ENCODE assay signal across 16 cellular contexts in genomic region chr17:41893384-41893783, GRCh38. TPM values are rescaled to one million over a fixed set of nuclear protein-coding genes. Genes with fewer than 3 reads are reported as not detected.
DNase-seq lines count a peak whose midpoint lies in the region; ATAC-seq, FAIRE-seq and TF ChIP-seq lines count a peak whose summit lies in the region.
"Had no signal": no experiment of that assay in that cellular context is flagged by ENCODE, and none has a peak within 500 bp of the region (broad histone marks: within the 10 kb centered on the region; RNA-seq: fewer than 3 reads in every experiment).

No MANE protein-coding gene starts in this region.

- H4K20me1 ChIP-seq in OCI-LY7 (ENCODE audit: insufficient read depth, low read length) (no peaks in the 10 kb centered on the region), K562 (replicated peaks; ENCODE audit: control insufficient read depth, insufficient read depth, low read length) (no peaks in the 10 kb centered on the region), neural progenitor cell (ENCODE audit: low read depth) (peaks cover 8% of the 10 kb centered on the region)

- no peaks in the 10 kb centered on the region for H3K9me2 ChIP-seq in OCI-LY7 (ENCODE audit: insufficient read depth, low read length)

- H3K9ac ChIP-seq in K562 (ENCODE audit: insufficient read depth in 1 of 2, low read depth in 2 of 2, low read length in 2 of 2) (no peak overlapping the region), neural progenitor cell (no peak overlapping the region)

- no peak overlapping the region for H3K27ac Mint-ChIP-seq in neural progenitor cell
- H3K27ac Mint-ChIP-seq: CD4-positive, alpha-beta memory T cell; IgD-negative memory B cell had no signal

- ATAC-seq in K562 = no peak
- no peak for ATAC-seq in HG02642 (IDR thresholded peaks at IDR 0.05; ENCODE audit: poor library complexity, unreplicated experiment)
- ATAC-seq in GM18861 (IDR thresholded peaks at IDR 0.05; ENCODE audit: unreplicated experiment) = no peak
- ATAC-seq: HCT116 had no signal

- H3K4me3 ChIP-seq in OCI-LY7 (ENCODE audit: low read depth, low read length, poor library complexity, severe bottlenecking) (no peak overlapping the region), K562 (no peak overlapping the region), neural progenitor cell (no peak overlapping the region)

- DNase-seq in GM12891 (ENCODE audit: insufficient read length, low spot score) (no peak), OCI-LY7 (ENCODE audit: low spot score) (no peak), K562 (ENCODE audit: extremely low read depth in 1 of 4, low spot score in 3 of 4) (no peak), neural progenitor cell (ENCODE audit: low spot score) (no peak)
- DNase-seq: BE2C; CD4-positive, alpha-beta memory T cell; DND-41; GDM1 had no signal

- H3K27me3 ChIP-seq in K562 (ENCODE audit: control insufficient read depth in 2 of 2, insufficient read depth in 2 of 2, low read length in 2 of 2) = no peaks in the 10 kb centered on the region
- H3K27me3 ChIP-seq in neural progenitor cell = no peaks in the 10 kb centered on the region
- H3K27me3 ChIP-seq: BE2C had no signal

- FAIRE-seq in GM12891 (lab: Jason Lieb, UNC) (peak; percentile 45), K562 (lab: Jason Lieb, UNC) (no peak)
- FAIRE-seq: A204.1, D721Med had no signal

- no peak overlapping the region for H3K27ac ChIP-seq in OCI-LY7 (ENCODE audit: low read depth, low read length, poor library complexity, severe bottlenecking)
- no peak overlapping the region for H3K27ac ChIP-seq in K562 (ENCODE audit: extremely low read depth, low read depth, low read length)
- no peak overlapping the region for H3K27ac ChIP-seq in neural progenitor cell
- H3K27ac ChIP-seq: C4-2B had no signal

- H3K4me1 Mint-ChIP-seq in neural progenitor cell = peaks cover 10% of the 10 kb centered on the region

- 71% methylated on average over 3 of the region's 3 CpGs for WGBS in K562 (ENCODE audit: insufficient coverage, low coverage, missing lambda C conversion rate)

- in situ Hi-C loops in K562 (cut with MboI) = no loop called here

- no peak for TF ChIP-seq RAD21 in K562 (CRISPR knock-in tag; conservative IDR thresholded peaks at IDR 0.05 in 1 of 2, IDR thresholded peaks at IDR 0.05 in 1 of 2)

- TF ChIP-seq EP300 in K562 (IDR thresholded peaks at IDR 0.05; ENCODE audit: low read length) = no peak

- H3K4me1 ChIP-seq in OCI-LY7 (ENCODE audit: insufficient read depth, low read length, poor library complexity, severe bottlenecking) (no peaks in the 10 kb centered on the region), K562 (replicated peaks in 1 of 2; ENCODE audit: control insufficient read depth in 2 of 2, insufficient read depth in 2 of 2, low read length in 2 of 2) (no peaks in the 10 kb centered on the region), neural progenitor cell (no peaks in the 10 kb centered on the region)

- H3K9me3 Mint-ChIP-seq in neural progenitor cell = no peaks in the 10 kb centered on the region
- H3K9me3 Mint-ChIP-seq: CD4-positive, alpha-beta memory T cell; IgD-negative memory B cell had no signal

- H3K9me1 ChIP-seq in K562 (ENCODE audit: control insufficient read depth, insufficient read depth, low read length) = no peaks in the 10 kb centered on the region

- H3K36me3 ChIP-seq in OCI-LY7 (ENCODE audit: insufficient read depth, low read length) = peaks cover 97% of the 10 kb centered on the region
- H3K36me3 ChIP-seq in K562 (ENCODE audit: control insufficient read depth, insufficient read depth, low read length) = peaks cover 93% of the 10 kb centered on the region; the same call in 2 of the 3 replicates
- peaks cover 12% of the 10 kb centered on the region for H3K36me3 ChIP-seq in neural progenitor cell

- H3K9me3 ChIP-seq in OCI-LY7 (ENCODE audit: low read length) (no peaks in the 10 kb centered on the region), K562 (replicated peaks; ENCODE audit: control insufficient read depth, insufficient read depth, low read depth, low read length) (no peaks in the 10 kb centered on the region), neural progenitor cell (ENCODE audit: low read depth) (no peaks in the 10 kb centered on the region)
- H3K9me3 ChIP-seq: BE2C had no signal

- H3K27me3 Mint-ChIP-seq in neural progenitor cell (ENCODE audit: insufficient read depth, low read depth) = peaks cover 3% of the 10 kb centered on the region
- H3K27me3 Mint-ChIP-seq: CD4-positive, alpha-beta memory T cell; IgD-negative memory B cell had no signal

- POLR2A ChIA-PET in OCI-LY7 (lab: Charles Lee) = no interaction called here
- POLR2A ChIA-PET in K562 (lab: Yijun Ruan, JAX) = interaction anchor here (0.6 to 1.5 kb wide), 6 partner anchors 10 to 205 kb away, joined by 3 to 5 read pairs (median 4); no protein-coding TSS in a partner anchor

- TF ChIP-seq CTCF in OCI-LY7 (conservative IDR thresholded peaks at IDR 0.05; ENCODE audit: low read length) = no peak
- no peak for TF ChIP-seq CTCF in K562 (IDR thresholded peaks at IDR 0.05 in 2 of 3, conservative IDR thresholded peaks at IDR 0.05 in 1 of 3; ENCODE audit: insufficient read depth in 2 of 3, low read depth in 1 of 3, low read length in 3 of 3)
- TF ChIP-seq CTCF in neural progenitor cell (IDR thresholded peaks at IDR 0.05) = no peak

- H3K4me3 Mint-ChIP-seq in neural progenitor cell = no peak overlapping the region
- H3K4me3 Mint-ChIP-seq: CD4-positive, alpha-beta memory T cell; IgD-negative memory B cell had no signal

- CTCF ChIA-PET in OCI-LY7 (lab: Charles Lee; ENCODE audit: unreplicated experiment) (interaction anchor here (0.6 kb wide), 1 partner anchor 698 kb away, joined by 4 read pairs; no protein-coding TSS in a partner anchor), K562 (lab: Yijun Ruan, JAX; ENCODE audit: low intra/inter-chr PET ratio) (no interaction called here)

- intact Hi-C loops in OCI-LY7 (cut with micrococcal nuclease; ENCODE audit: unreplicated experiment) = no loop called here
- intact Hi-C loops in K562 (cut with micrococcal nuclease) = no loop called here

- H3K36me3 Mint-ChIP-seq in neural progenitor cell = peaks cover 37% of the 10 kb centered on the region
- H3K36me3 Mint-ChIP-seq: IgD-negative memory B cell had no signal

- TF ChIP-seq POLR2A in GM12891 (IDR thresholded peaks at IDR 0.05; ENCODE audit: low read depth, low read length) (no peak), K562 (conservative IDR thresholded peaks at IDR 0.05) (no peak)

- H3F3A ChIP-seq in neural progenitor cell (ENCODE audit: low read depth) = peaks cover 8% of the 10 kb centered on the region

- H3K79me2 ChIP-seq in OCI-LY7 (ENCODE audit: insufficient read depth, low read depth, low read length) = no peaks in the 10 kb centered on the region
- no peaks in the 10 kb centered on the region for H3K79me2 ChIP-seq in K562 (ENCODE audit: control insufficient read depth, insufficient read depth, low read length)
- peaks cover 6% of the 10 kb centered on the region for H3K79me2 ChIP-seq in neural progenitor cell (ENCODE audit: low read depth)

- H3K4me2 ChIP-seq in OCI-LY7 (ENCODE audit: low read length) (no peak overlapping the region), K562 (ENCODE audit: insufficient read depth, low read length) (no peak overlapping the region), neural progenitor cell (no peak overlapping the region)

- H2AFZ ChIP-seq in OCI-LY7 (ENCODE audit: low read length) (no peak overlapping the region), K562 (ENCODE audit: low read depth, low read length) (no peak overlapping the region), neural progenitor cell (replicated peaks) (no peak overlapping the region)

- BruUV-seq in OCI-LY7 (replicated peaks; lab: Mats Ljungman, UMichigan) (TSS peak; percentile 21), K562 (replicated peaks; lab: Mats Ljungman, UMichigan) (no TSS peak)

RNA-seq across cellular contexts. Expression of gene ACLY, which starts 25.4 kb away (rescaled TPM):
- polyA plus RNA-seq in GM12891 (2012; ENCODE audit: low read depth, missing spikeins) = 62.1 TPM
- total RNA-seq in OCI-LY7 (2014; rRNA removed; shearing (Covaris generic)) = 102 and 105 TPM in 2 replicates
- total RNA-seq in OCI-LY7 (2022) = 203 and 222 TPM in 2 replicates
- total RNA-seq in K562 (2011; cell fraction: chromatin; rRNA removed; ENCODE audit: low replicate concordance) = 153 and 277 TPM in 2 replicates
- 161 TPM in 2 replicates for total RNA-seq in K562 (2011; cell fraction: nucleolus; rRNA removed)
- 163 and 174 TPM in 2 replicates for total RNA-seq in K562 (2011; cell fraction: nucleoplasm; rRNA removed)
- 114 and 123 TPM in 2 replicates for total RNA-seq in K562 (2014; rRNA removed)
- total RNA-seq in K562 (2014; rRNA removed; fragmentation: Illumina TruSeq; extraction: Trizol) = 112 and 125 TPM in 2 replicates
- 129 and 131 TPM in 2 replicates for total RNA-seq in K562 (2015; rRNA removed; fragmentation: Illumina TruSeq; extraction: Trizol)
- 261 and 280 TPM in 2 replicates for total RNA-seq in K562 (2021)
- polyA plus RNA-seq in K562 (2011; rRNA removed) = 163 and 165 TPM in 2 replicates
- 156 and 184 TPM in 2 replicates for polyA plus RNA-seq in K562 (2011; cell fraction: cytosol; rRNA removed)
- 114 and 149 TPM in 2 replicates for polyA plus RNA-seq in K562 (2011; cell fraction: nucleus; rRNA removed)
- polyA plus RNA-seq in K562 (2012) = 94.5 and 161 TPM in 2 replicates
- 194 and 206 TPM in 2 replicates for polyA plus RNA-seq in K562 (2014; fragmentation: Illumina TruSeq; extraction: Trizol)
- polyA plus RNA-seq in K562 (2014; fragmentation: Nextera tagmentation; extraction: Ambion mirVana) = 10 to 100 TPM; 42.9 to 58.5 TPM
- polyA plus RNA-seq in K562 (2014; rRNA removed) = 120 and 129 TPM in 2 replicates
- polyA minus RNA-seq in K562 (2011; rRNA and poly(A)+ RNA removed) = 244 and 312 TPM in 2 replicates
- polyA minus RNA-seq in K562 (2011; cell fraction: cytosol; rRNA and poly(A)+ RNA removed) = 258 TPM in 2 replicates
- 49.9 and 63.5 TPM in 2 replicates for polyA minus RNA-seq in K562 (2011; cell fraction: nucleus; rRNA and poly(A)+ RNA removed)
- total RNA-seq in neural progenitor cell (ENCODE audit: low replicate concordance) = 221 and 273 TPM in 2 replicates

RNA-seq across cellular contexts. Expression of gene KLHL11, which starts 28.2 kb away (rescaled TPM):
- 1.7 TPM for polyA plus RNA-seq in GM12891 (2012; ENCODE audit: low read depth, missing spikeins)
- total RNA-seq in OCI-LY7 (2014; rRNA removed; shearing (Covaris generic)) = 29.9 and 35.4 TPM in 2 replicates
- 20.5 and 20.9 TPM in 2 replicates for total RNA-seq in OCI-LY7 (2022)
- 17.7 and 34.3 TPM in 2 replicates for total RNA-seq in K562 (2011; cell fraction: chromatin; rRNA removed; ENCODE audit: low replicate concordance)
- 11.2 and 16.2 TPM in 2 replicates for total RNA-seq in K562 (2011; cell fraction: nucleolus; rRNA removed)
- 12.0 and 16.3 TPM in 2 replicates for total RNA-seq in K562 (2011; cell fraction: nucleoplasm; rRNA removed)
- 15.8 and 16.0 TPM in 2 replicates for total RNA-seq in K562 (2014; rRNA removed)
- 14.8 and 17.4 TPM in 2 replicates for total RNA-seq in K562 (2014; rRNA removed; fragmentation: Illumina TruSeq; extraction: Trizol)
- total RNA-seq in K562 (2015; rRNA removed; fragmentation: Illumina TruSeq; extraction: Trizol) = 16.8 and 17.0 TPM in 2 replicates
- total RNA-seq in K562 (2021) = 12.4 and 13.8 TPM in 2 replicates
- 6.1 and 10.3 TPM in 2 replicates for polyA plus RNA-seq in K562 (2011; rRNA removed)
- polyA plus RNA-seq in K562 (2011; cell fraction: cytosol; rRNA removed) = 4.1 and 5.8 TPM in 2 replicates
- polyA plus RNA-seq in K562 (2011; cell fraction: nucleus; rRNA removed) = 2.9 and 3.2 TPM in 2 replicates
- 1.4 TPM in 2 replicates for polyA plus RNA-seq in K562 (2012)
- 3.0 and 3.5 TPM in 2 replicates for polyA plus RNA-seq in K562 (2014; fragmentation: Illumina TruSeq; extraction: Trizol)
- polyA plus RNA-seq in K562 (2014; fragmentation: Nextera tagmentation; extraction: Ambion mirVana) = under 1 TPM; 0.20 to 0.28 TPM
- polyA plus RNA-seq in K562 (2014; rRNA removed) = 5.0 and 5.2 TPM in 2 replicates
- polyA minus RNA-seq in K562 (2011; rRNA and poly(A)+ RNA removed) = 35.7 and 66.8 TPM in 2 replicates
- polyA minus RNA-seq in K562 (2011; cell fraction: cytosol; rRNA and poly(A)+ RNA removed) = 9.8 and 21.5 TPM in 2 replicates
- polyA minus RNA-seq in K562 (2011; cell fraction: nucleus; rRNA and poly(A)+ RNA removed) = 4.6 and 6.0 TPM in 2 replicates
- 28.5 and 33.3 TPM in 2 replicates for total RNA-seq in neural progenitor cell (ENCODE audit: low replicate concordance)

RNA-seq across cellular contexts. Expression of gene ODAD4, which starts 37.0 kb away (rescaled TPM):
- polyA plus RNA-seq in GM12891 (2012; ENCODE audit: low read depth, missing spikeins) = 0.51 TPM
- 1.1 and 3.2 TPM in 2 replicates for total RNA-seq in OCI-LY7 (2014; rRNA removed; shearing (Covaris generic))
- total RNA-seq in OCI-LY7 (2022) = 1.3 TPM in 2 replicates
- total RNA-seq in K562 (2011; cell fraction: chromatin; rRNA removed; ENCODE audit: low replicate concordance) = 2.3 and 4.6 TPM in 2 replicates
- total RNA-seq in K562 (2011; cell fraction: nucleolus; rRNA removed) = 0.67 and 2.2 TPM in 2 replicates
- total RNA-seq in K562 (2011; cell fraction: nucleoplasm; rRNA removed) = 1.8 TPM in 2 replicates
- total RNA-seq in K562 (2014; rRNA removed) = 0.09 and 0.24 TPM in 2 replicates
- 0.70 and 0.98 TPM in 2 replicates for total RNA-seq in K562 (2014; rRNA removed; fragmentation: Illumina TruSeq; extraction: Trizol)
- total RNA-seq in K562 (2015; rRNA removed; fragmentation: Illumina TruSeq; extraction: Trizol) = 0.45 and 0.51 TPM in 2 replicates
- 0.11 and 0.75 TPM in 2 replicates for total RNA-seq in K562 (2021)
- polyA plus RNA-seq in K562 (2011; rRNA removed) = 0.05 and 0.35 TPM in 2 replicates
- 0.09 TPM in 2 replicates for polyA plus RNA-seq in K562 (2011; cell fraction: cytosol; rRNA removed)
- polyA plus RNA-seq in K562 (2011; cell fraction: nucleus; rRNA removed) = 0.32 and 0.44 TPM in 2 replicates
- polyA plus RNA-seq in K562 (2012) = 0.35 and 1.6 TPM in 2 replicates
- polyA plus RNA-seq in K562 (2014; fragmentation: Illumina TruSeq; extraction: Trizol) = 0.57 and 0.67 TPM in 2 replicates
- polyA plus RNA-seq in K562 (2014; fragmentation: Nextera tagmentation; extraction: Ambion mirVana) = under 1 TPM; 0.30 to 0.81 TPM
- polyA plus RNA-seq in K562 (2014; rRNA removed) = 0.22 and 0.49 TPM in 2 replicates
- 0.54 and 0.63 TPM in 2 replicates for polyA minus RNA-seq in K562 (2011; rRNA and poly(A)+ RNA removed)
- polyA minus RNA-seq in K562 (2011; cell fraction: cytosol; rRNA and poly(A)+ RNA removed) = not detected in 2 replicates
- 0.54 and 1.00 TPM in 2 replicates for polyA minus RNA-seq in K562 (2011; cell fraction: nucleus; rRNA and poly(A)+ RNA removed)
- 4.1 and 4.6 TPM in 2 replicates for total RNA-seq in neural progenitor cell (ENCODE audit: low replicate concordance)

RNA-seq across cellular contexts. Expression of gene KLHL10, which starts 55.8 kb away (rescaled TPM):
- 0.13 TPM for polyA plus RNA-seq in GM12891 (2012; ENCODE audit: low read depth, missing spikeins)
- not detected in 2 replicates for total RNA-seq in OCI-LY7 (2014; rRNA removed; shearing (Covaris generic))
- total RNA-seq in OCI-LY7 (2022) (not detected in 2 replicates), K562 (2014; rRNA removed) (not detected in 2 replicates), K562 (2014; rRNA removed; fragmentation: Illumina TruSeq; extraction: Trizol) (not detected in 2 replicates), K562 (2015; rRNA removed; fragmentation: Illumina TruSeq; extraction: Trizol) (not detected in 2 replicates), K562 (2021) (not detected in 2 replicates), neural progenitor cell (ENCODE audit: low replicate concordance) (0.65 TPM in 1 of 2 replicates, not detected in the other)
- total RNA-seq in K562 (2011; cell fraction: chromatin; rRNA removed; ENCODE audit: low replicate concordance) = 0.67 and 1.6 TPM in 2 replicates
- 0.33 and 0.39 TPM in 2 replicates for total RNA-seq in K562 (2011; cell fraction: nucleolus; rRNA removed)
- 0.76 and 1.2 TPM in 2 replicates for total RNA-seq in K562 (2011; cell fraction: nucleoplasm; rRNA removed)
- polyA plus RNA-seq in K562 (2011; rRNA removed) (0.30 and 0.56 TPM in 2 replicates), K562 (2014; fragmentation: Illumina TruSeq; extraction: Trizol) (0.07 TPM in 1 of 2 replicates, not detected in the other), K562 (2014; fragmentation: Nextera tagmentation; extraction: Ambion mirVana) (under 1 TPM; 0.06 to 0.17 TPM), K562 (2014; rRNA removed) (not detected in 2 replicates)
- polyA plus RNA-seq in K562 (2011; cell fraction: cytosol; rRNA removed) = 0.13 and 0.21 TPM in 2 replicates
- polyA plus RNA-seq in K562 (2011; cell fraction: nucleus; rRNA removed) = 0.72 and 1.1 TPM in 2 replicates
- polyA plus RNA-seq in K562 (2012) = 0.09 and 0.11 TPM in 2 replicates
- 0.14 and 0.24 TPM in 2 replicates for polyA minus RNA-seq in K562 (2011; rRNA and poly(A)+ RNA removed)
- not detected in 2 replicates for polyA minus RNA-seq in K562 (2011; cell fraction: cytosol; rRNA and poly(A)+ RNA removed)
- polyA minus RNA-seq in K562 (2011; cell fraction: nucleus; rRNA and poly(A)+ RNA removed) = not detected in 2 replicates
- total RNA-seq: CD4-positive, alpha-beta memory T cell; H4 had no signal
- polyA plus RNA-seq: CD4-positive, alpha-beta memory T cell had no signal

RNA-seq across cellular contexts. Expression of gene NT5C3B, which starts 57.4 kb away (rescaled TPM):
- 24.8 TPM for polyA plus RNA-seq in GM12891 (2012; ENCODE audit: low read depth, missing spikeins)
- total RNA-seq in OCI-LY7 (2014; rRNA removed; shearing (Covaris generic)) = 0.16 TPM in 1 of 2 replicates, not detected in the other
- total RNA-seq in OCI-LY7 (2022) = 10.0 and 12.1 TPM in 2 replicates
- 92.4 and 177 TPM in 2 replicates for total RNA-seq in K562 (2011; cell fraction: chromatin; rRNA removed; ENCODE audit: low replicate concordance)
- 104 and 115 TPM in 2 replicates for total RNA-seq in K562 (2011; cell fraction: nucleolus; rRNA removed)
- total RNA-seq in K562 (2011; cell fraction: nucleoplasm; rRNA removed) = 81.6 and 114 TPM in 2 replicates
- total RNA-seq in K562 (2014; rRNA removed) = 91.7 and 116 TPM in 2 replicates
- total RNA-seq in K562 (2014; rRNA removed; fragmentation: Illumina TruSeq; extraction: Trizol) = 85.0 and 90.4 TPM in 2 replicates
- 72.2 and 74.5 TPM in 2 replicates for total RNA-seq in K562 (2015; rRNA removed; fragmentation: Illumina TruSeq; extraction: Trizol)
- 80.6 and 82.6 TPM in 2 replicates for total RNA-seq in K562 (2021)
- 89.5 and 166 TPM in 2 replicates for polyA plus RNA-seq in K562 (2011; rRNA removed)
- 96.2 and 122 TPM in 2 replicates for polyA plus RNA-seq in K562 (2011; cell fraction: cytosol; rRNA removed)
- 125 and 160 TPM in 2 replicates for polyA plus RNA-seq in K562 (2011; cell fraction: nucleus; rRNA removed)
- 75.6 and 85.4 TPM in 2 replicates for polyA plus RNA-seq in K562 (2012)
- polyA plus RNA-seq in K562 (2014; fragmentation: Illumina TruSeq; extraction: Trizol) = 119 and 127 TPM in 2 replicates
- polyA plus RNA-seq in K562 (2014; fragmentation: Nextera tagmentation; extraction: Ambion mirVana) = 10 to 100 TPM in 1 of 2 experiments, 1 to 10 TPM in 1; 2.0 to 10.8 TPM
- polyA plus RNA-seq in K562 (2014; rRNA removed) = 96.7 and 98.3 TPM in 2 replicates
- 76.2 and 124 TPM in 2 replicates for polyA minus RNA-seq in K562 (2011; rRNA and poly(A)+ RNA removed)
- polyA minus RNA-seq in K562 (2011; cell fraction: cytosol; rRNA and poly(A)+ RNA removed) = 30.3 and 44.0 TPM in 2 replicates
- polyA minus RNA-seq in K562 (2011; cell fraction: nucleus; rRNA and poly(A)+ RNA removed) = 28.5 and 42.4 TPM in 2 replicates
- 99.5 and 106 TPM in 2 replicates for total RNA-seq in neural progenitor cell (ENCODE audit: low replicate concordance)
